ENCODE assay signal across 8 cellular contexts in genomic region chr19:1270168-1270853, GRCh38. TPM values are rescaled to one million over a fixed set of nuclear protein-coding genes. Genes with fewer than 3 reads are reported as not detected.
DNase-seq lines count a peak whose midpoint lies in the region; ATAC-seq and TF ChIP-seq lines count a peak whose summit lies in the region.

No MANE protein-coding gene starts in this region.

- H3K27me3 ChIP-seq in muscle layer of colon (ENCODE audit: control insufficient read depth in 1 of 2, insufficient read depth in 2 of 2, low read length in 2 of 2), result no peaks in the 10 kb centered on the region

- H3K4me3 ChIP-seq in AG09309 (ENCODE audit: control insufficient read depth, low read depth, low read length) (peak overlapping the region; percentile 67), muscle layer of colon (ENCODE audit: low read depth in 1 of 2, low read length in 2 of 2) (peak overlapping the region; percentile 76 to 83)
- H3K4me3 ChIP-seq in Jurkat, Clone E6-1 (ENCODE audit: low read length), result peak overlapping the region; percentile 98

- peaks cover 45% of the 10 kb centered on the region for H3K36me3 ChIP-seq in muscle layer of colon (ENCODE audit: insufficient read depth, low read length)

- peaks cover 72% of the 10 kb centered on the region for H3K4me1 ChIP-seq in muscle layer of colon (ENCODE audit: insufficient read depth, low read length)

- BruUV-seq in MCF 10A (replicated peaks; lab: Mats Ljungman, UMichigan), result TSS peak; percentile 58

- H3K4me1 Mint-ChIP-seq in MCF 10A (ENCODE audit: insufficient read depth, unreplicated experiment), result peaks cover 21% of the 10 kb centered on the region

- CTCF ChIA-PET in MCF 10A (lab: Yijun Ruan, JAX), result interaction anchor here (4.9 kb wide), 1 partner anchor 25 kb away, joined by 144 read pairs; no protein-coding TSS in a partner anchor

- no peaks in the 10 kb centered on the region for H3K27me3 Mint-ChIP-seq in MCF 10A (ENCODE audit: insufficient read depth, unreplicated experiment)

- DNase-seq in AG09309 (ENCODE audit: low read depth) (no peak), MCF 10A (ENCODE audit: unreplicated experiment) (peak; percentile 69), DMS153 treated with DMSO at 0.1 percent for 48 hours (lab: John Stamatoyannopoulos, UW; ENCODE audit: unreplicated experiment) (no peak), NOMO-1 (lab: John Stamatoyannopoulos, UW; ENCODE audit: unreplicated experiment in 2 of 2) (no peak)
- no peak for DNase-seq in Jurkat, Clone E6-1 (ENCODE audit: low read depth, low spot score)

- no peak for TF ChIP-seq CTCF in AG09309 (IDR thresholded peaks at IDR 0.05; ENCODE audit: control insufficient read depth, insufficient read depth, low read depth, low read length, missing control alignments)
- no peak for TF ChIP-seq CTCF in MCF 10A (IDR thresholded peaks at IDR 0.05; ENCODE audit: unreplicated experiment)

- peaks cover 71% of the 10 kb centered on the region for H3K36me3 Mint-ChIP-seq in MCF 10A (ENCODE audit: insufficient read depth, unreplicated experiment)

- peak overlapping the region; percentile 84 for H3K4me3 Mint-ChIP-seq in MCF 10A (ENCODE audit: unreplicated experiment)

- H3K27ac Mint-ChIP-seq in MCF 10A (ENCODE audit: low read depth, unreplicated experiment), result peak overlapping the region; percentile 80

- no peaks in the 10 kb centered on the region for H3K9me3 Mint-ChIP-seq in MCF 10A (ENCODE audit: unreplicated experiment)

- H3K9me3 ChIP-seq in muscle layer of colon (ENCODE audit: low read length), result no peaks in the 10 kb centered on the region

- POLR2A ChIA-PET in MCF 10A (lab: Yijun Ruan, JAX), result interaction anchor here (1.5 to 6.2 kb wide), 4 partner anchors 10 to 26 kb away, joined by 17 to 240 read pairs (median 42); partner anchors contain the start of gene ATP5F1D

- intact Hi-C loops in MCF 10A (cut with micrococcal nuclease), result loop anchor here (10.0 kb wide), 1 partner anchor 114 kb away; the partner anchor contains the start of gene NDUFS7

- ATAC-seq in HG02852 (IDR thresholded peaks at IDR 0.05; ENCODE audit: unreplicated experiment), result no peak
- no peak for ATAC-seq in GM19397 (IDR thresholded peaks at IDR 0.05; ENCODE audit: unreplicated experiment)

- H3K9ac ChIP-seq in muscle layer of colon (ENCODE audit: low read length), result peak overlapping the region; percentile 91

- H3K27ac ChIP-seq in muscle layer of colon (ENCODE audit: low read depth, low read length), result peak overlapping the region; percentile 98

RNA-seq across cellular contexts. Expression of gene CIRBP, which starts 1.2 kb away (rescaled TPM):
- polyA plus RNA-seq in Jurkat, Clone E6-1 (2012; ENCODE audit: insufficient read depth, insufficient read length), result 253 TPM
- 316 and 362 TPM in 2 replicates for total RNA-seq in MCF 10A (2022)

RNA-seq across cellular contexts. Expression of gene FAM174C, which starts 5.0 kb away (rescaled TPM):
- polyA plus RNA-seq in Jurkat, Clone E6-1 (2012; ENCODE audit: insufficient read depth, insufficient read length), result 79.3 TPM
- 71.0 and 85.2 TPM in 2 replicates for total RNA-seq in MCF 10A (2022)

RNA-seq across cellular contexts. Expression of gene EFNA2, which starts 15.4 kb away (rescaled TPM):
- 1.9 TPM for polyA plus RNA-seq in Jurkat, Clone E6-1 (2012; ENCODE audit: insufficient read depth, insufficient read length)
- total RNA-seq in MCF 10A (2022), result not detected in 2 replicates

RNA-seq across cellular contexts. Expression of gene MIDN, which starts 21.9 kb away (rescaled TPM):
- 29.9 TPM for polyA plus RNA-seq in Jurkat, Clone E6-1 (2012; ENCODE audit: insufficient read depth, insufficient read length)
- total RNA-seq in MCF 10A (2022), result 73.6 and 96.9 TPM in 2 replicates

RNA-seq across cellular contexts. Expression of gene ATP5F1D, which starts 28.8 kb away (rescaled TPM):
- polyA plus RNA-seq in Jurkat, Clone E6-1 (2012; ENCODE audit: insufficient read depth, insufficient read length), result 286 TPM
- 256 and 258 TPM in 2 replicates for total RNA-seq in MCF 10A (2022)
